1 cellular context compared by ENCODE assay signal in genomic region chr15:50218291-50218690, GRCh38.
TF ChIP-seq lines count a peak whose summit lies in the region.

No MANE protein-coding gene starts in this region.

TF ChIP-seq in endothelial cell of umbilical vein, 7 proteins besides CTCF, POLR2A, EP300 and RAD21:
- no peak for TF ChIP-seq FOS (IDR thresholded peaks at IDR 0.05; ENCODE audit: borderline replicate concordance, insufficient read depth, low read length)
- TF ChIP-seq POLR2AphosphoS5 (IDR thresholded peaks at IDR 0.05; ENCODE audit: insufficient read depth, low read depth, low read length), result no peak
- no peak for TF ChIP-seq JUN (IDR thresholded peaks at IDR 0.05; ENCODE audit: borderline replicate concordance, insufficient read depth, insufficient read length, low read depth)
- no peak for TF ChIP-seq MAX (IDR thresholded peaks at IDR 0.05; ENCODE audit: insufficient read depth, insufficient read length)
- TF ChIP-seq GATA2 (IDR thresholded peaks at IDR 0.05; ENCODE audit: insufficient read depth, insufficient read length, low read depth, low read length), result no peak
- no peak for TF ChIP-seq EZH2 (IDR thresholded peaks at IDR 0.05; ENCODE audit: borderline replicate concordance, low read depth, low read length, severe bottlenecking)
- no peak for TF ChIP-seq MYC (IDR thresholded peaks at IDR 0.05; ENCODE audit: low read depth, low read length)
